In genomic region chr10:59063491-59063890, GRCh38 we compare ENCODE assay signal across 2 cellular contexts.
TF ChIP-seq lines count a peak whose summit lies in the region.

No MANE protein-coding gene starts in this region.

TF ChIP-seq in liver, 16 proteins besides CTCF, POLR2A, EP300 and RAD21:
- TF ChIP-seq ATF3 (IDR thresholded peaks at IDR 0.05) (no peak), RXRA (IDR thresholded peaks at IDR 0.05) (no peak), JUND (IDR thresholded peaks at IDR 0.05) (no peak), GABPA (IDR thresholded peaks at IDR 0.05 in 1 of 2, conservative IDR thresholded peaks at IDR 0.05 in 1 of 2) (no peak), HNF4A (conservative IDR thresholded peaks at IDR 0.05) (no peak), TAF1 (conservative IDR thresholded peaks at IDR 0.05) (no peak), YY1 (IDR thresholded peaks at IDR 0.05) (no peak), NR2F2 (IDR thresholded peaks at IDR 0.05) (no peak), FOXA1 (IDR thresholded peaks at IDR 0.05) (no peak), ZBTB33 (IDR thresholded peaks at IDR 0.05) (no peak), HNF4G (IDR thresholded peaks at IDR 0.05) (no peak), MAX (IDR thresholded peaks at IDR 0.05) (no peak), REST (IDR thresholded peaks at IDR 0.05) (no peak), FOXA2 (IDR thresholded peaks at IDR 0.05) (no peak), EGR1 (IDR thresholded peaks at IDR 0.05; ENCODE audit: low read depth in 2 of 2) (no peak)

TF ChIP-seq in HepG2, 621 proteins besides CTCF, POLR2A, EP300 and RAD21:
- TF ChIP-seq SAP130 (CRISPR knock-in tag; IDR thresholded peaks at IDR 0.05; ENCODE audit: low read depth) = no peak
- TF ChIP-seq ZNF670 (CRISPR knock-in tag; IDR thresholded peaks at IDR 0.05; ENCODE audit: borderline replicate concordance) = no peak
- TF ChIP-seq ELF1 (CRISPR knock-in tag; IDR thresholded peaks at IDR 0.05) = no peak
- TF ChIP-seq ZNF644 (CRISPR knock-in tag; IDR thresholded peaks at IDR 0.05; ENCODE audit: low read depth) = no peak
